11 cellular contexts compared by ENCODE assay signal in genomic region chr5:140262221-140262620, GRCh38. TPM values are rescaled to one million over a fixed set of nuclear protein-coding genes. Genes with fewer than 3 reads are reported as not detected.
A peak's percentile ranks its signal among the peaks of the same experiment; 100 is the strongest.
DNase-seq lines count a peak whose midpoint lies in the region; ATAC-seq and TF ChIP-seq lines count a peak whose summit lies in the region.
"Had no signal": no experiment of that assay in that cellular context is flagged by ENCODE, and none has a peak within 500 bp of the region (broad histone marks: within the 10 kb centered on the region; RNA-seq: fewer than 3 reads in every experiment).

No MANE protein-coding gene starts in this region.

- no peaks in the 10 kb centered on the region for H3K9me3 ChIP-seq in cardiac muscle cell (ENCODE audit: low read depth)
- no peaks in the 10 kb centered on the region for H3K9me3 ChIP-seq in mammary epithelial cell (replicated peaks; ENCODE audit: insufficient read depth, low read length)
- H3K9me3 ChIP-seq in upper lobe of right lung: no peaks in the 10 kb centered on the region
- H3K9me3 ChIP-seq in prostate gland: no peaks in the 10 kb centered on the region

- no peak for DNase-seq in cardiac muscle cell (ENCODE audit: low read depth in 1 of 2, low spot score in 1 of 2)
- no peak for DNase-seq in cardiac septum (ENCODE audit: low spot score)
- DNase-seq in mammary epithelial cell: no peak
- DNase-seq in mesothelial cell of epicardium (ENCODE audit: low spot score in 2 of 2, unreplicated experiment in 2 of 2): no peak
- DNase-seq in upper lobe of right lung: no peak
- DNase-seq in prostate gland (ENCODE audit: low spot score): no peak
- DNase-seq in SHP77 treated with DMSO at 0.1 percent for 48 hours (lab: John Stamatoyannopoulos, UW): no peak
- DNase-seq: endodermal cell, hippocampal formation, NCI-H446 had no signal

- H3K27ac ChIP-seq in cardiac muscle cell (peak overlapping the region; percentile 82), mammary epithelial cell (ENCODE audit: insufficient read depth, low read depth, low read length) (peak overlapping the region; percentile 99), upper lobe of right lung (peak overlapping the region; percentile 65), prostate gland (peak overlapping the region in 1 of 2 donors; percentile 60)

- ATAC-seq in upper lobe of right lung: no peak
- no peak for ATAC-seq in HG02840 (IDR thresholded peaks at IDR 0.05; ENCODE audit: low FRiP score, unreplicated experiment)

- in situ Hi-C loops in mammary epithelial cell (cut with MboI; ENCODE audit: low sequenced_read_pairs in 2 of 2): no loop called here

- peaks cover 66% of the 10 kb centered on the region for H3K79me2 ChIP-seq in mammary epithelial cell (ENCODE audit: insufficient read depth, low read length)

- H3K36me3 Mint-ChIP-seq in mesothelial cell of epicardium: peaks cover 32% of the 10 kb centered on the region

- no peak overlapping the region for H3K4me2 ChIP-seq in mammary epithelial cell (ENCODE audit: insufficient read depth, low read depth, low read length)

- peaks cover 26% of the 10 kb centered on the region for H3K4me1 ChIP-seq in cardiac muscle cell (ENCODE audit: low read depth)
- peaks cover 48% of the 10 kb centered on the region for H3K4me1 ChIP-seq in mammary epithelial cell (ENCODE audit: insufficient read depth, low read length)
- H3K4me1 ChIP-seq in upper lobe of right lung: peaks cover 14% of the 10 kb centered on the region
- H3K4me1 ChIP-seq in prostate gland (replicated peaks): peaks cover 2% of the 10 kb centered on the region

- no peak for TF ChIP-seq POLR2A in prostate gland (IDR thresholded peaks at IDR 0.05)

- TF ChIP-seq CTCF in cardiac muscle cell (IDR thresholded peaks at IDR 0.05; ENCODE audit: low read depth, low read length) (no peak), mammary epithelial cell (conservative IDR thresholded peaks at IDR 0.05 in 1 of 2, IDR thresholded peaks at IDR 0.05 in 1 of 2; ENCODE audit: extremely low read depth in 1 of 2, insufficient read depth in 1 of 2, low read depth in 1 of 2, low read length in 2 of 2) (no peak), mesothelial cell of epicardium (IDR thresholded peaks at IDR 0.05; ENCODE audit: unreplicated experiment) (no peak), upper lobe of right lung (IDR thresholded peaks at IDR 0.05) (no peak), prostate gland (IDR thresholded peaks at IDR 0.05) (no peak)

- no peaks in the 10 kb centered on the region for H3K36me3 ChIP-seq in cardiac muscle cell
- peaks cover 1% of the 10 kb centered on the region for H3K36me3 ChIP-seq in mammary epithelial cell (ENCODE audit: insufficient read depth, low read length)
- H3K36me3 ChIP-seq in upper lobe of right lung: peaks cover 6% of the 10 kb centered on the region
- no peaks in the 10 kb centered on the region for H3K36me3 ChIP-seq in prostate gland

- BruUV-seq in mammary epithelial cell (replicated peaks; lab: Mats Ljungman, UMichigan): no TSS peak

- WGBS in mammary epithelial cell (ENCODE audit: low coverage, missing lambda C conversion rate): 69% methylated on average over 3 of the region's 3 CpGs
- 79% methylated on average over 3 of the region's 3 CpGs for WGBS in prostate gland

- no peaks in the 10 kb centered on the region for H3K27me3 Mint-ChIP-seq in mesothelial cell of epicardium (ENCODE audit: low read depth)

- no peak overlapping the region for H3K9ac ChIP-seq in mammary epithelial cell (ENCODE audit: insufficient read depth, low read length)

- peak overlapping the region; percentile 60 for H3K27ac Mint-ChIP-seq in mesothelial cell of epicardium

- H4K20me1 ChIP-seq in mammary epithelial cell (ENCODE audit: insufficient read depth, low read length): no peaks in the 10 kb centered on the region

- peaks cover 5% of the 10 kb centered on the region for H3K9me3 Mint-ChIP-seq in mesothelial cell of epicardium
- H3K9me3 Mint-ChIP-seq: endodermal cell had no signal

- no peak overlapping the region for H3K4me3 Mint-ChIP-seq in mesothelial cell of epicardium
- H3K4me3 Mint-ChIP-seq: endodermal cell had no signal

- H3K4me3 ChIP-seq in cardiac muscle cell (no peak overlapping the region), mammary epithelial cell (replicated peaks in 1 of 3; ENCODE audit: insufficient read depth in 1 of 3, low read depth in 2 of 3, low read length in 3 of 3) (no peak overlapping the region), upper lobe of right lung (no peak overlapping the region), prostate gland (no peak overlapping the region)

- intact Hi-C loops in cardiac septum (cut with DNase I) (no loop called here), mammary epithelial cell (cut with micrococcal nuclease) (no loop called here), upper lobe of right lung (cut with DNase I) (no loop called here), prostate gland (cut with DNase I) (no loop called here)

- H3K27me3 ChIP-seq in cardiac muscle cell: no peaks in the 10 kb centered on the region
- no peaks in the 10 kb centered on the region for H3K27me3 ChIP-seq in mammary epithelial cell (ENCODE audit: insufficient read depth, low read length)
- H3K27me3 ChIP-seq in upper lobe of right lung: no peaks in the 10 kb centered on the region
- H3K27me3 ChIP-seq in prostate gland (replicated peaks; ENCODE audit: insufficient read depth): no peaks in the 10 kb centered on the region

- peaks cover 9% of the 10 kb centered on the region for H3K4me1 Mint-ChIP-seq in mesothelial cell of epicardium

- CTCF ChIA-PET in mammary epithelial cell (lab: Charles Lee; ENCODE audit: low non-redundant PET): no interaction called here

- H2AFZ ChIP-seq in mammary epithelial cell (ENCODE audit: low read depth, low read length): no peak overlapping the region

- dilution Hi-C loops in mammary epithelial cell (cut with HindIII; ENCODE audit: low sequenced_read_pairs): loop anchor here (5.0 kb wide), 2 partner anchors 50 to 85 kb away; partner anchors contain the start of gene HBEGF

RNA-seq across cellular contexts. Expression of gene PFDN1, which starts 40.7 kb away (rescaled TPM):
- total RNA-seq in cardiac muscle cell: 129 and 195 TPM in 2 replicates
- polyA plus RNA-seq in cardiac muscle cell: 113 and 139 TPM in 2 replicates
- total RNA-seq in cardiac septum: 71.7 TPM
- total RNA-seq in mammary epithelial cell: 10 to 100 TPM; 64.0 to 65.0 TPM
- polyA plus RNA-seq in mammary epithelial cell: 92.4 TPM
- 130 TPM for polyA minus RNA-seq in mammary epithelial cell
- total RNA-seq in mesothelial cell of epicardium: 57.2 to 63.0 TPM (median 57.8 TPM) in 3 replicates
- total RNA-seq in upper lobe of right lung: 54.0 TPM
- total RNA-seq in prostate gland: 100 to 1,000 TPM in 1 of 2 donors, 10 to 100 TPM in 1; 88.0 to 145 TPM
